9 cellular contexts compared by ENCODE assay signal in genomic region chr19:46487802-46488445, GRCh38. TPM values are rescaled to one million over a fixed set of nuclear protein-coding genes. Genes with fewer than 3 reads are reported as not detected.
DNase-seq lines count a peak whose midpoint lies in the region; ATAC-seq, FAIRE-seq and TF ChIP-seq lines count a peak whose summit lies in the region.
"Had no signal": no experiment of that assay in that cellular context is flagged by ENCODE, and none has a peak within 500 bp of the region (broad histone marks: within the 10 kb centered on the region; RNA-seq: fewer than 3 reads in every experiment).

No MANE protein-coding gene starts in this region.

- peak; percentile 62 for FAIRE-seq in HTR-8/SVneo (lab: Jason Lieb, UNC)

- no peak overlapping the region for H3K27ac Mint-ChIP-seq in CD4-positive, CD25-positive, alpha-beta regulatory T cell
- H3K27ac Mint-ChIP-seq in activated T-cell treated with anti-CD3 and anti-CD28 coated beads, Interleukin-2, amount 50 U/mL, for 72 hours = no peak overlapping the region
- H3K27ac Mint-ChIP-seq in nephron progenitor cell = no peak overlapping the region
- H3K27ac Mint-ChIP-seq: T-helper 1 cell treated with Interleukin-12 subunit alpha and Interleukin-12 subunit beta and Interleukin-4 antibody, amounts not matched to agents 30 μg/mL and 1 μg/mL, for 36 hours had no signal

- peak; percentile 38 to 60 for ATAC-seq in CD4-positive, CD25-positive, alpha-beta regulatory T cell (ENCODE audit: low read depth in 2 of 2)
- ATAC-seq in activated T-cell treated with anti-CD3 and anti-CD28 coated beads, Interleukin-2, amount 50 U/mL, for 72 hours (replicated peaks in 1 of 2) = peak; percentile 80 to 81
- ATAC-seq in stimulated activated naive CD8-positive, alpha-beta T cell treated with anti-CD3 and anti-CD28 coated beads, Interleukin-15, Interleukin-2, amounts not matched to agents 100 U/mL and 50 U/mL, for 24 hours = peak; percentile 61
- ATAC-seq in HG02938 (IDR thresholded peaks at IDR 0.05; ENCODE audit: unreplicated experiment) = no peak

- peak overlapping the region in 1 of 4 donors; percentile 24 for H3K4me3 Mint-ChIP-seq in CD4-positive, CD25-positive, alpha-beta regulatory T cell
- H3K4me3 Mint-ChIP-seq in activated T-cell treated with anti-CD3 and anti-CD28 coated beads, Interleukin-2, amount 50 U/mL, for 72 hours = no peak overlapping the region
- H3K4me3 Mint-ChIP-seq in nephron progenitor cell = peak overlapping the region; percentile 75
- H3K4me3 Mint-ChIP-seq: T-helper 1 cell treated with Interleukin-12 subunit alpha and Interleukin-12 subunit beta and Interleukin-4 antibody, amounts not matched to agents 30 μg/mL and 1 μg/mL, for 36 hours had no signal

- peaks cover 75% of the 10 kb centered on the region for H3K27me3 Mint-ChIP-seq in CD4-positive, CD25-positive, alpha-beta regulatory T cell
- H3K27me3 Mint-ChIP-seq in activated T-cell treated with anti-CD3 and anti-CD28 coated beads, Interleukin-2, amount 50 U/mL, for 72 hours (ENCODE audit: low read depth) = peaks cover 79% of the 10 kb centered on the region
- peaks cover 75% of the 10 kb centered on the region for H3K27me3 Mint-ChIP-seq in nephron progenitor cell (ENCODE audit: low read depth, poor library complexity)

- TF ChIP-seq CTCF in fibroblast of pulmonary artery (IDR thresholded peaks at IDR 0.05; ENCODE audit: low read length, missing control alignments) (peak; percentile 87), nephron progenitor cell (IDR thresholded peaks at IDR 0.05) (peak; percentile 90)

- H3K36me3 ChIP-seq in CD4-positive, CD25-positive, alpha-beta regulatory T cell (ENCODE audit: control insufficient read depth, insufficient read depth, low read length) = no peaks in the 10 kb centered on the region

- peaks cover 15% of the 10 kb centered on the region for H3K27me3 ChIP-seq in CD4-positive, CD25-positive, alpha-beta regulatory T cell (ENCODE audit: control insufficient read depth, insufficient read depth, low read length)

- peaks cover 0 to 4% (median 0%) of the 10 kb centered on the region in 7 donors for H3K9me3 Mint-ChIP-seq in CD4-positive, CD25-positive, alpha-beta regulatory T cell
- no peaks in the 10 kb centered on the region for H3K9me3 Mint-ChIP-seq in activated T-cell treated with anti-CD3 and anti-CD28 coated beads, Interleukin-2, amount 50 U/mL, for 72 hours
- H3K9me3 Mint-ChIP-seq in nephron progenitor cell = peaks cover 15% of the 10 kb centered on the region
- H3K9me3 Mint-ChIP-seq: T-helper 1 cell treated with Interleukin-12 subunit alpha and Interleukin-12 subunit beta and Interleukin-4 antibody, amounts not matched to agents 30 μg/mL and 1 μg/mL, for 36 hours had no signal

- peak; percentile 55 to 69 (median 57) for DNase-seq in CD4-positive, CD25-positive, alpha-beta regulatory T cell
- DNase-seq in HTR-8/SVneo (ENCODE audit: insufficient read length, low spot score) (peak; percentile 83), OCI-M2 (lab: John Stamatoyannopoulos, UW; ENCODE audit: unreplicated experiment) (peak; percentile 82), fibroblast of pulmonary artery (ENCODE audit: low read depth) (peak; percentile 78), nephron progenitor cell (peak; percentile 94)
- peak; percentile 75 to 83 for DNase-seq in activated T-cell treated with anti-CD3 and anti-CD28 coated beads, Interleukin-2, amount 50 U/mL, for 72 hours
- DNase-seq in stimulated activated naive CD8-positive, alpha-beta T cell treated with anti-CD3 and anti-CD28 coated beads, Interleukin-15, Interleukin-2, amounts not matched to agents 100 U/mL and 50 U/mL, for 24 hours = peak; percentile 83

- peaks cover 0 to 45% (median 8%) of the 10 kb centered on the region in 4 donors for H3K4me1 Mint-ChIP-seq in CD4-positive, CD25-positive, alpha-beta regulatory T cell
- H3K4me1 Mint-ChIP-seq in activated T-cell treated with anti-CD3 and anti-CD28 coated beads, Interleukin-2, amount 50 U/mL, for 72 hours (ENCODE audit: low read depth) = peaks cover 16% of the 10 kb centered on the region
- H3K4me1 Mint-ChIP-seq in nephron progenitor cell = peaks cover 47% of the 10 kb centered on the region

- H3K27ac ChIP-seq in CD4-positive, CD25-positive, alpha-beta regulatory T cell (ENCODE audit: insufficient read depth, low read length, poor library complexity, severe bottlenecking) = no peak overlapping the region

- no peak overlapping the region for H3K4me3 ChIP-seq in CD4-positive, CD25-positive, alpha-beta regulatory T cell (ENCODE audit: low read depth, low read length)
- H3K4me3 ChIP-seq in fibroblast of pulmonary artery (replicated peaks; ENCODE audit: low read depth, low read length) = peak overlapping the region; percentile 47

- no peaks in the 10 kb centered on the region for H3K9me3 ChIP-seq in CD4-positive, CD25-positive, alpha-beta regulatory T cell (ENCODE audit: control insufficient read depth in 2 of 2, low read length in 2 of 2)

- peaks cover 13% of the 10 kb centered on the region for H3K4me1 ChIP-seq in CD4-positive, CD25-positive, alpha-beta regulatory T cell (ENCODE audit: control insufficient read depth, insufficient read depth, low read length, poor library complexity, severe bottlenecking)

- H3K36me3 Mint-ChIP-seq in CD4-positive, CD25-positive, alpha-beta regulatory T cell = peaks cover 4% of the 10 kb centered on the region
- H3K36me3 Mint-ChIP-seq in activated T-cell treated with anti-CD3 and anti-CD28 coated beads, Interleukin-2, amount 50 U/mL, for 72 hours (ENCODE audit: insufficient read depth in 2 of 2) = no peaks in the 10 kb centered on the region
- H3K36me3 Mint-ChIP-seq in nephron progenitor cell (ENCODE audit: low read depth) = no peaks in the 10 kb centered on the region

RNA-seq across cellular contexts. Expression of gene PNMA8B, which starts 7.7 kb away (rescaled TPM):
- not detected for total RNA-seq in CD4-positive, CD25-positive, alpha-beta regulatory T cell
- under 1 TPM in 3 of 4 donors, not detected in 1; 0.57 to 0.80 (median 0.62) TPM for polyA plus RNA-seq in CD4-positive, CD25-positive, alpha-beta regulatory T cell
- total RNA-seq in activated T-cell treated with anti-CD3 and anti-CD28 coated beads, Interleukin-2, amount 50 U/mL, for 72 hours = under 1 TPM; 0.05 to 0.12 TPM

RNA-seq across cellular contexts. Expression of gene PNMA8A, which starts 16.6 kb away (rescaled TPM):
- not detected for total RNA-seq in CD4-positive, CD25-positive, alpha-beta regulatory T cell
- polyA plus RNA-seq in CD4-positive, CD25-positive, alpha-beta regulatory T cell = under 1 TPM in 1 of 4 donors, not detected in 3; 0.05 TPM
- total RNA-seq in activated T-cell treated with anti-CD3 and anti-CD28 coated beads, Interleukin-2, amount 50 U/mL, for 72 hours = 1 to 10 TPM in 1 of 2 donors, not detected in 1; 1.9 TPM

RNA-seq across cellular contexts. Expression of gene PNMA8C, which starts 59.2 kb away (rescaled TPM):
- not detected for total RNA-seq in CD4-positive, CD25-positive, alpha-beta regulatory T cell
- polyA plus RNA-seq in CD4-positive, CD25-positive, alpha-beta regulatory T cell = not detected
- not detected for total RNA-seq in activated T-cell treated with anti-CD3 and anti-CD28 coated beads, Interleukin-2, amount 50 U/mL, for 72 hours
